In the genomic region with DNA sequence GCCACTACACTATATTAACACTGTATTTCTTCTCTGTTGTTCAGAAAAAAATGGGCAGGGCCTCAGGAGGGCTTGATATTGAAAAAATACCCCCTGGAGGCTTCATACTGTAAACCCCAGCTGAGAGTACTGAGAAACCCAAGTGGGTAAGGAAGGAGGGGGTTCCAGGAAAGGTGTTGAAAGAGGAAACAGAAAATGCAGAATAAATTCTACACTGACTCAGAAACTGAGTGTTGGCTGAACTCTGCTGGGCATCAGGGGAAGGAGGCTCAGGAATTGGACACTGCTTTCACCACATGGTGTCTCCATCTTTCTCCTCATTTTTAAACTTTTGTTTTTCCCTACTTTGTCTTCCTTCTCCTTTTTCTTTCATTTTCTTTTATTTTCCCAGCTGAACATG, we compare ENCODE assay signal across 1 cellular context.
TF ChIP-seq lines count a peak whose summit lies in the region.

No MANE protein-coding gene starts in this region.

TF ChIP-seq in SK-N-SH, 30 proteins besides CTCF, POLR2A, EP300 and RAD21 (continued from another document):
- TF ChIP-seq, protein P1, sequence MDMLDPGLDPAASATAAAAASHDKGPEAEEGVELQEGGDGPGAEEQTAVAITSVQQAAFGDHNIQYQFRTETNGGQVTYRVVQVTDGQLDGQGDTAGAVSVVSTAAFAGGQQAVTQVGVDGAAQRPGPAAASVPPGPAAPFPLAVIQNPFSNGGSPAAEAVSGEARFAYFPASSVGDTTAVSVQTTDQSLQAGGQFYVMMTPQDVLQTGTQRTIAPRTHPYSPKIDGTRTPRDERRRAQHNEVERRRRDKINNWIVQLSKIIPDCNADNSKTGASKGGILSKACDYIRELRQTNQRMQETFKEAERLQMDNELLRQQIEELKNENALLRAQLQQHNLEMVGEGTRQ (IDR thresholded peaks at IDR 0.05; ENCODE audit: borderline replicate concordance, low read depth, low read length): no peak
- TF ChIP-seq, protein P2, sequence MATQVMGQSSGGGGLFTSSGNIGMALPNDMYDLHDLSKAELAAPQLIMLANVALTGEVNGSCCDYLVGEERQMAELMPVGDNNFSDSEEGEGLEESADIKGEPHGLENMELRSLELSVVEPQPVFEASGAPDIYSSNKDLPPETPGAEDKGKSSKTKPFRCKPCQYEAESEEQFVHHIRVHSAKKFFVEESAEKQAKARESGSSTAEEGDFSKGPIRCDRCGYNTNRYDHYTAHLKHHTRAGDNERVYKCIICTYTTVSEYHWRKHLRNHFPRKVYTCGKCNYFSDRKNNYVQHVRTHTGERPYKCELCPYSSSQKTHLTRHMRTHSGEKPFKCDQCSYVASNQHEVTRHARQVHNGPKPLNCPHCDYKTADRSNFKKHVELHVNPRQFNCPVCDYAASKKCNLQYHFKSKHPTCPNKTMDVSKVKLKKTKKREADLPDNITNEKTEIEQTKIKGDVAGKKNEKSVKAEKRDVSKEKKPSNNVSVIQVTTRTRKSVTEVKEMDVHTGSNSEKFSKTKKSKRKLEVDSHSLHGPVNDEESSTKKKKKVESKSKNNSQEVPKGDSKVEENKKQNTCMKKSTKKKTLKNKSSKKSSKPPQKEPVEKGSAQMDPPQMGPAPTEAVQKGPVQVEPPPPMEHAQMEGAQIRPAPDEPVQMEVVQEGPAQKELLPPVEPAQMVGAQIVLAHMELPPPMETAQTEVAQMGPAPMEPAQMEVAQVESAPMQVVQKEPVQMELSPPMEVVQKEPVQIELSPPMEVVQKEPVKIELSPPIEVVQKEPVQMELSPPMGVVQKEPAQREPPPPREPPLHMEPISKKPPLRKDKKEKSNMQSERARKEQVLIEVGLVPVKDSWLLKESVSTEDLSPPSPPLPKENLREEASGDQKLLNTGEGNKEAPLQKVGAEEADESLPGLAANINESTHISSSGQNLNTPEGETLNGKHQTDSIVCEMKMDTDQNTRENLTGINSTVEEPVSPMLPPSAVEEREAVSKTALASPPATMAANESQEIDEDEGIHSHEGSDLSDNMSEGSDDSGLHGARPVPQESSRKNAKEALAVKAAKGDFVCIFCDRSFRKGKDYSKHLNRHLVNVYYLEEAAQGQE (IDR thresholded peaks at IDR 0.05; ENCODE audit: low read depth, low read length): no peak
- no peak for TF ChIP-seq YY1 (IDR thresholded peaks at IDR 0.05; ENCODE audit: low read depth)
